ENCODE assay signal across 29 cellular contexts in genomic region chr17:43142153-43142552, GRCh38.
"Had no signal": no experiment of that assay in that cellular context is flagged by ENCODE, and none has a peak within 500 bp of the region (broad histone marks: within the 10 kb centered on the region; RNA-seq: fewer than 3 reads in every experiment).

No MANE protein-coding gene starts in this region.

- H3K27me3 ChIP-seq: neutrophil, uterus had no signal

- H3K9me3 Mint-ChIP-seq: activated T-helper 2 cell treated with anti-CD3 and anti-CD28 coated beads, Interferon-gamma antibody, Interleukin-2, Interleukin-4, amounts not matched to agents 10 μg/mL and 5 μg/mL and 100 μg/mL, durations not matched to agents 14 hours and 24 hours and 36 hours; nephron; stimulated activated effector memory CD8-positive, alpha-beta T cell treated with anti-CD3 and anti-CD28 coated beads, Interleukin-12 subunit alpha, Interleukin-12 subunit beta, amount 100 ng/mL, for 72 hours; stimulated activated naive CD8-positive, alpha-beta T cell treated with anti-CD3 and anti-CD28 coated beads, Interleukin-15, Interleukin-2, amounts not matched to agents 100 ng/mL and 50 ng/mL, for 24 hours had no signal

- H3K27me3 Mint-ChIP-seq: activated naive CD8-positive, alpha-beta T cell; progenitor cell of endocrine pancreas; stimulated activated naive CD8-positive, alpha-beta T cell treated with anti-CD3 and anti-CD28 coated beads, Interleukin-15, Interleukin-2, amounts not matched to agents 100 ng/mL and 50 ng/mL, for 24 hours had no signal

- H3K4me3 ChIP-seq: left ventricle myocardium inferior, lung, mucosa of descending colon, thoracic aorta, uterus had no signal

- H3K4me3 Mint-ChIP-seq: activated naive CD8-positive, alpha-beta T cell; nephron; stimulated activated effector memory CD8-positive, alpha-beta T cell treated with anti-CD3 and anti-CD28 coated beads, Interleukin-12 subunit alpha, Interleukin-12 subunit beta, amount 100 ng/mL, for 72 hours; stimulated activated naive CD8-positive, alpha-beta T cell treated with anti-CD3 and anti-CD28 coated beads, Interleukin-15, Interleukin-2, amounts not matched to agents 100 ng/mL and 50 ng/mL, for 24 hours had no signal

- FAIRE-seq: colon, endometrium, frontal cortex, islet of Langerhans, small intestine had no signal

- H3K36me3 ChIP-seq: thoracic aorta, uterus had no signal

- H3K27ac ChIP-seq: left ventricle myocardium inferior, neutrophil, thoracic aorta, uterus had no signal

- H3K27ac Mint-ChIP-seq: activated naive CD8-positive, alpha-beta T cell; activated T-helper 2 cell treated with anti-CD3 and anti-CD28 coated beads, Interferon-gamma antibody, Interleukin-2, Interleukin-4, amounts not matched to agents 10 μg/mL and 5 μg/mL and 100 μg/mL, durations not matched to agents 14 hours and 24 hours and 36 hours; nephron; progenitor cell of endocrine pancreas; stimulated activated effector memory CD8-positive, alpha-beta T cell treated with anti-CD3 and anti-CD28 coated beads, Interleukin-12 subunit alpha, Interleukin-12 subunit beta, amount 100 ng/mL, for 72 hours; stimulated activated naive CD8-positive, alpha-beta T cell treated with anti-CD3 and anti-CD28 coated beads, Interleukin-15, Interleukin-2, amounts not matched to agents 100 ng/mL and 50 ng/mL, for 24 hours had no signal

- H3K4me1 ChIP-seq: left ventricle myocardium inferior, uterus had no signal

- H3K4me1 Mint-ChIP-seq: nephron; stimulated activated effector memory CD8-positive, alpha-beta T cell treated with anti-CD3 and anti-CD28 coated beads, Interleukin-12 subunit alpha, Interleukin-12 subunit beta, amount 100 ng/mL, for 72 hours had no signal

- H3K9me3 ChIP-seq: left ventricle myocardium inferior, mucosa of descending colon, neutrophil, thoracic aorta, uterus had no signal

- ATAC-seq: mucosa of descending colon; sciatic nerve; stimulated activated effector memory CD8-positive, alpha-beta T cell treated with anti-CD3 and anti-CD28 coated beads, Interleukin-12 subunit alpha, Interleukin-12 subunit beta, amount 100 ng/mL, for 72 hours had no signal

- DNase-seq: activated CD4-positive, alpha-beta T cell treated with anti-CD3 and anti-CD28 coated beads for 4 hours; activated CD4-positive, alpha-beta T cell treated with anti-CD3 and anti-CD28 coated beads, Interleukin-2, amount 50 U/mL, for 48 hours; activated CD4-positive, CD25-positive, alpha-beta regulatory T cell; activated naive CD4-positive, alpha-beta T cell treated with Interleukin-2 at 50 U/mL for 16 hours; activated T-cell treated with anti-CD3 and anti-CD28 coated beads, Interleukin-2, amount 50 U/mL, for 48 hours; anterior cingulate cortex; dermis blood vessel endothelial cell; effector CD4-positive, alpha-beta T cell; left ventricle myocardium inferior; mesendoderm; mucosa of descending colon; small intestine; stimulated activated CD4-positive, alpha-beta T cell treated with anti-CD3 and anti-CD28 coated beads, Interleukin-4, amount 100 ng/mL, for 24 hours; trophoblast cell; uterus had no signal
